In the genomic region with DNA sequence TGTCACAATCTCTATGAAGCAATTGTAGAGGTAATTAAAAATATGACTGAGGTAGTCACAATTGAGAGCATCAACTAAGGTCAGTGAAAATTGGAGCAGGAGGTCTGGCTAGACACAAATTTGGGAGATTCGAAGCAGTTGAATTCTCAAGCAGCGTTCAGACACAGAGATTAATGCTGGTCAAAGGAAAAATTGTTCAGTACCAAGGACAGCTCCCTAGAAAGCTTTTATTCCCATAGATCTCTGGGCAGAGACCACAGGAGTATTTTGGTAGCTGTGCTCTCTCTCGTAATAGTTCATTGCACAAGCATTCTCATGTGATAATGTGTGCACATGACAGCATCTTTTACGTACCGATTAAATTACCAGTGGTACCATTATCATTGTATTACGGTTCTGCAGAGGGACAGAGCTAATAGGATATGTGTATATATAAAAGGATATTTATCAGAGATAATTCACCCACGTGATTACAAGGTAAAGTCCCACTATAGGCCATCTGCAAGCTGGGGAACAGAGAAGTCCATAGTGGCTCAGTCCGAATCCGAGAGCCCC, we compare ENCODE assay signal across 16 cellular contexts.
A peak's percentile ranks its signal among the peaks of the same experiment; 100 is the strongest.
DNase-seq lines count a peak whose midpoint lies in the region; ATAC-seq, FAIRE-seq and TF ChIP-seq lines count a peak whose summit lies in the region.
"Had no signal": no experiment of that assay in that cellular context is flagged by ENCODE, and none has a peak within 500 bp of the region (broad histone marks: within the 10 kb centered on the region; RNA-seq: fewer than 3 reads in every experiment).

No MANE protein-coding gene starts in this region.

- BruUV-seq in K562 (replicated peaks; lab: Mats Ljungman, UMichigan), result no TSS peak

- H3K27ac ChIP-seq in K562 (ENCODE audit: extremely low read depth, low read depth, low read length), result no peak overlapping the region
- H3K27ac ChIP-seq: spleen had no signal

- no peaks in the 10 kb centered on the region for H4K20me1 ChIP-seq in K562 (replicated peaks; ENCODE audit: control insufficient read depth, insufficient read depth, low read length)

- H3K4me3 ChIP-seq in LNCaP clone FGC (ENCODE audit: low read depth, low read length) (no peak overlapping the region), K562 (no peak overlapping the region)
- H3K4me3 ChIP-seq: spleen had no signal

- ATAC-seq in K562, result no peak
- ATAC-seq in HG03354 (IDR thresholded peaks at IDR 0.05; ENCODE audit: poor library complexity, severe bottlenecking, unreplicated experiment), result no peak

- no peak for TF ChIP-seq RAD21 in K562 (CRISPR knock-in tag; conservative IDR thresholded peaks at IDR 0.05 in 1 of 2, IDR thresholded peaks at IDR 0.05 in 1 of 2)

- no peaks in the 10 kb centered on the region for H3K27me3 ChIP-seq in K562 (ENCODE audit: control insufficient read depth in 2 of 2, insufficient read depth in 2 of 2, low read length in 2 of 2)

- no peak overlapping the region for H3K9ac ChIP-seq in K562 (ENCODE audit: insufficient read depth in 1 of 2, low read depth in 2 of 2, low read length in 2 of 2)

- H3K36me3 ChIP-seq in K562 (ENCODE audit: control insufficient read depth, insufficient read depth, low read length), result no peaks in the 10 kb centered on the region
- H3K36me3 ChIP-seq: spleen had no signal

- CTCF ChIA-PET in K562 (lab: Yijun Ruan, JAX; ENCODE audit: low intra/inter-chr PET ratio), result no interaction called here

- no peak for TF ChIP-seq CTCF in LNCaP clone FGC (IDR thresholded peaks at IDR 0.05; ENCODE audit: control insufficient read depth, extremely low read depth, insufficient read depth)
- no peak for TF ChIP-seq CTCF in K562 (IDR thresholded peaks at IDR 0.05 in 2 of 3, conservative IDR thresholded peaks at IDR 0.05 in 1 of 3; ENCODE audit: insufficient read depth in 2 of 3, low read depth in 1 of 3, low read length in 3 of 3)

- POLR2A ChIA-PET in K562 (lab: Yijun Ruan, JAX), result interaction anchor here (0.7 kb wide), 1 partner anchor 186 kb away, joined by 4 read pairs; no protein-coding TSS in a partner anchor

- FAIRE-seq in K562 (lab: Jason Lieb, UNC), result no peak
- FAIRE-seq: GM18507 had no signal

- no peaks in the 10 kb centered on the region for H3K4me1 ChIP-seq in K562 (replicated peaks in 1 of 2; ENCODE audit: control insufficient read depth in 2 of 2, insufficient read depth in 2 of 2, low read length in 2 of 2)
- H3K4me1 ChIP-seq: spleen had no signal

- no peaks in the 10 kb centered on the region for H3K9me3 ChIP-seq in K562 (replicated peaks; ENCODE audit: control insufficient read depth, insufficient read depth, low read depth, low read length)
- H3K9me3 ChIP-seq: spleen had no signal

- TF ChIP-seq POLR2A in K562 (conservative IDR thresholded peaks at IDR 0.05), result no peak

- under 1% methylated on average over 9 of the region's 9 CpGs for WGBS in K562 (ENCODE audit: insufficient coverage, low coverage, missing lambda C conversion rate)

- no peaks in the 10 kb centered on the region for H3K79me2 ChIP-seq in K562 (ENCODE audit: control insufficient read depth, insufficient read depth, low read length)

- no peak for TF ChIP-seq EP300 in K562 (IDR thresholded peaks at IDR 0.05; ENCODE audit: low read length)

- DNase-seq in Daoy (ENCODE audit: low read depth), result peak; percentile 8
- DNase-seq in LNCaP clone FGC (ENCODE audit: low read depth), result peak; percentile 1
- DNase-seq in K562 (ENCODE audit: extremely low read depth in 1 of 4, low spot score in 3 of 4), result peak in 3 of 4 experiments; percentile 17 to 37 (median 18)
- DNase-seq in left kidney (ENCODE audit: low read depth, low spot score), result peak; percentile 88
- DNase-seq in NCI-H82 treated with DMSO at 0.1 percent for 48 hours (lab: John Stamatoyannopoulos, UW; ENCODE audit: unreplicated experiment), result no peak
- no peak for DNase-seq in NCI-H526 (lab: John Stamatoyannopoulos, UW)
- DNase-seq in T-helper 9 cell, result no peak
- DNase-seq: activated CD4-positive, alpha-beta T cell treated with anti-CD3 and anti-CD28 coated beads, Interleukin-2, amount 50 U/mL, for 4 hours; activated naive CD8-positive, alpha-beta T cell treated with anti-CD3 and anti-CD28 coated beads for 36 hours; CD8-positive, alpha-beta memory T cell; NCI-H1694; SHP77; spleen; stimulated activated naive CD4-positive, alpha-beta T cell had no signal

- no peak overlapping the region for H3K4me2 ChIP-seq in K562 (ENCODE audit: insufficient read depth, low read length)

- intact Hi-C loops in K562 (cut with micrococcal nuclease), result no loop called here

- H2AFZ ChIP-seq in K562 (ENCODE audit: low read depth, low read length), result no peak overlapping the region

- H3K9me1 ChIP-seq in K562 (ENCODE audit: control insufficient read depth, insufficient read depth, low read length), result no peaks in the 10 kb centered on the region

- in situ Hi-C loops in K562 (cut with MboI), result no loop called here

TF ChIP-seq in K562, 482 proteins besides CTCF, POLR2A, EP300 and RAD21:
- TF ChIP-seq EHMT2 (IDR thresholded peaks at IDR 0.05), result peak; percentile 93
- TF ChIP-seq MIER1 (IDR thresholded peaks at IDR 0.05; ENCODE audit: low read depth), result peak; percentile 82
- no peak for TF ChIP-seq ATF7 (IDR thresholded peaks at IDR 0.05)
- no peak for TF ChIP-seq CC2D1A (IDR thresholded peaks at IDR 0.05)
- TF ChIP-seq, protein P1, sequence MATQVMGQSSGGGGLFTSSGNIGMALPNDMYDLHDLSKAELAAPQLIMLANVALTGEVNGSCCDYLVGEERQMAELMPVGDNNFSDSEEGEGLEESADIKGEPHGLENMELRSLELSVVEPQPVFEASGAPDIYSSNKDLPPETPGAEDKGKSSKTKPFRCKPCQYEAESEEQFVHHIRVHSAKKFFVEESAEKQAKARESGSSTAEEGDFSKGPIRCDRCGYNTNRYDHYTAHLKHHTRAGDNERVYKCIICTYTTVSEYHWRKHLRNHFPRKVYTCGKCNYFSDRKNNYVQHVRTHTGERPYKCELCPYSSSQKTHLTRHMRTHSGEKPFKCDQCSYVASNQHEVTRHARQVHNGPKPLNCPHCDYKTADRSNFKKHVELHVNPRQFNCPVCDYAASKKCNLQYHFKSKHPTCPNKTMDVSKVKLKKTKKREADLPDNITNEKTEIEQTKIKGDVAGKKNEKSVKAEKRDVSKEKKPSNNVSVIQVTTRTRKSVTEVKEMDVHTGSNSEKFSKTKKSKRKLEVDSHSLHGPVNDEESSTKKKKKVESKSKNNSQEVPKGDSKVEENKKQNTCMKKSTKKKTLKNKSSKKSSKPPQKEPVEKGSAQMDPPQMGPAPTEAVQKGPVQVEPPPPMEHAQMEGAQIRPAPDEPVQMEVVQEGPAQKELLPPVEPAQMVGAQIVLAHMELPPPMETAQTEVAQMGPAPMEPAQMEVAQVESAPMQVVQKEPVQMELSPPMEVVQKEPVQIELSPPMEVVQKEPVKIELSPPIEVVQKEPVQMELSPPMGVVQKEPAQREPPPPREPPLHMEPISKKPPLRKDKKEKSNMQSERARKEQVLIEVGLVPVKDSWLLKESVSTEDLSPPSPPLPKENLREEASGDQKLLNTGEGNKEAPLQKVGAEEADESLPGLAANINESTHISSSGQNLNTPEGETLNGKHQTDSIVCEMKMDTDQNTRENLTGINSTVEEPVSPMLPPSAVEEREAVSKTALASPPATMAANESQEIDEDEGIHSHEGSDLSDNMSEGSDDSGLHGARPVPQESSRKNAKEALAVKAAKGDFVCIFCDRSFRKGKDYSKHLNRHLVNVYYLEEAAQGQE (CRISPR knock-in tag; IDR thresholded peaks at IDR 0.05; ENCODE audit: low read depth), result peak; percentile 93
- TF ChIP-seq CREB1 (IDR thresholded peaks at IDR 0.05), result no peak
- TF ChIP-seq CREB1 (CRISPR knock-in tag; IDR thresholded peaks at IDR 0.05), result no peak
- no peak for TF ChIP-seq MTA1 (IDR thresholded peaks at IDR 0.05; ENCODE audit: borderline replicate concordance)
- no peak for TF ChIP-seq DIDO1 (tag; IDR thresholded peaks at IDR 0.05; ENCODE audit: low read depth)
- no peak for TF ChIP-seq SRSF1 (IDR thresholded peaks at IDR 0.05; ENCODE audit: low read depth, low read length)

Comparison
In these comparisons a context has a peak if more than half of its experiments do, and no peak if none do; other contexts are left out.
1. DNase-seq: peak in Daoy (single experiment), LNCaP clone FGC (single experiment), K562 (3 of 4) and left kidney (single experiment); none in NCI-H82 treated with DMSO at 0.1 percent for 48 hours (single experiment), NCI-H526 (0 of 2) and T-helper 9 cell (single experiment).